In genomic region chr6:122008105-122009100, GRCh38 we compare ENCODE assay signal across 1 cellular context.
TF ChIP-seq lines count a peak whose summit lies in the region.

No MANE protein-coding gene starts in this region.

TF ChIP-seq in SK-N-SH treated with all-trans-retinoic acid at 6 μM for 48 hours, 23 proteins besides CTCF, POLR2A, EP300 and RAD21 (continued from another document):
- TF ChIP-seq PATZ1 (CRISPR knock-in tag; IDR thresholded peaks at IDR 0.05; ENCODE audit: borderline replicate concordance) = no peak
- no peak for TF ChIP-seq ZNF8 (CRISPR knock-in tag; IDR thresholded peaks at IDR 0.05)
- TF ChIP-seq BACH2 (CRISPR knock-in tag; IDR thresholded peaks at IDR 0.05; ENCODE audit: borderline replicate concordance) = no peak
- no peak for TF ChIP-seq TOX (CRISPR knock-in tag; IDR thresholded peaks at IDR 0.05; ENCODE audit: borderline replicate concordance)
- no peak for TF ChIP-seq ZFP3 (CRISPR knock-in tag; IDR thresholded peaks at IDR 0.05)
- TF ChIP-seq PPARA (CRISPR knock-in tag; IDR thresholded peaks at IDR 0.05; ENCODE audit: borderline replicate concordance) = no peak
- TF ChIP-seq ZFP30 (CRISPR knock-in tag; IDR thresholded peaks at IDR 0.05) = no peak
- TF ChIP-seq OSR1 (CRISPR knock-in tag; IDR thresholded peaks at IDR 0.05) = no peak
- no peak for TF ChIP-seq ARNTL (CRISPR knock-in tag; IDR thresholded peaks at IDR 0.05; ENCODE audit: borderline replicate concordance, low read depth)
- no peak for TF ChIP-seq TSHZ2 (CRISPR knock-in tag; IDR thresholded peaks at IDR 0.05)
